1 cellular context compared by ENCODE assay signal in genomic region chr2:206700141-206700540, GRCh38.
TF ChIP-seq lines count a peak whose summit lies in the region.

No MANE protein-coding gene starts in this region.

TF ChIP-seq in H1, 55 proteins besides CTCF, POLR2A, EP300 and RAD21:
- TF ChIP-seq RNF2 (IDR thresholded peaks at IDR 0.05; ENCODE audit: borderline replicate concordance, low read depth, low read length, missing control alignments, poor library complexity, severe bottlenecking): no peak
- TF ChIP-seq TBP (IDR thresholded peaks at IDR 0.05; ENCODE audit: low read depth, low read length): no peak
- TF ChIP-seq EGR1 (IDR thresholded peaks at IDR 0.05; ENCODE audit: borderline replicate concordance, low read depth, low read length): no peak
- TF ChIP-seq JUN (IDR thresholded peaks at IDR 0.05; ENCODE audit: low read depth, low read length): no peak
- TF ChIP-seq BCL11A (IDR thresholded peaks at IDR 0.05; ENCODE audit: low read depth in 2 of 2, low read length in 2 of 2): no peak
